ENCODE assay signal across 1 cellular context in the genomic region with DNA sequence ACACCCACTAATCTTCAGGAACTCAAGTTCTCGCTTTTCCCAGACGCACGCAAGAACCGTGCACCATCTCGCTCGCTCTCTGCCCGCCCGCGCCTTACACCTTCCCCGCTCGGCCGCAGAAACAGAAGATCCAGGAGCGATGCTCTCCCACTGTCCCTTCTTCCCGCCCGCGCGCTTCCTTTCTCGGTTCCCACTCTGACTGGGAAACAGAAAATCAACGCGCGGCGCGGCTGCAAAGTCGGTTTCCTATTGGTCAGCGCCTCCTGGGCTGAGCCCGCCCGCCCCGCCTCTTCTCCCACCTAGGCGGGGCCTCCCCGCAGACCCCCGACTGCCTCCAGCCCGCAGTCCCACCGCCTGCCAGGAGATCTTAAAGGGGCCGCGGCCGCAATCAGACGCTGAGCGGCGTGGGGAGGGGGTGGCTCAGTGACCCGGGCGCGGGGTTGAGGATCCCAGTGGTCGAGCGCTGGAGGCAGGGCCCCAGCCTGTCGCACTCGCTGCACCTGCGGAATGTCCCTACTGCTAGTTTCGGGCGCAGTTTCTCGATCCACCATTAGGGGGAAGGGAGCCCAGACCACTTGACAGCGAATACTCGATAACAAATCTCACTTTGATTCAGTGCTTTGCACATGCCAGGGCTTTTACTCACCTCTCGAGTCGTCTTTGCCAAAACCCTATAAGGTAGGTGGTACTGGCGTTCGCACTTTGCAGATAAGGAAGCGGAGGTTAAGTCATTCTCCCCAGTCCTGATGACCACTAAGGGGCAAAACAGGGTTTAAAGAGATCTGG.
TF ChIP-seq lines count a peak whose summit lies in the region.

No MANE protein-coding gene starts in this region.

TF ChIP-seq in HEK293, 187 proteins besides CTCF, POLR2A, EP300 and RAD21 (continued from another document and continues in another):
- TF ChIP-seq ZNF280D (tag by site-specific recombination; IDR thresholded peaks at IDR 0.05) (no peak; the same call in 1 of the 2 replicates), KLF10 (tag by site-specific recombination; IDR thresholded peaks at IDR 0.05) (peak; percentile 94), ZNF48 (tag by site-specific recombination; IDR thresholded peaks at IDR 0.05) (no peak), ATF2 (tag by site-specific recombination; IDR thresholded peaks at IDR 0.05; ENCODE audit: low read depth) (no peak), ZNF548 (tag by site-specific recombination; IDR thresholded peaks at IDR 0.05) (no peak), ZNF843 (tag by site-specific recombination; IDR thresholded peaks at IDR 0.05) (peak; percentile 71), ZNF560 (tag by site-specific recombination; IDR thresholded peaks at IDR 0.05; ENCODE audit: borderline replicate concordance) (no peak), TCF7L2 (IDR thresholded peaks at IDR 0.05; ENCODE audit: borderline replicate concordance, low read depth, low read length) (no peak), ZNF423 (tag by site-specific recombination; IDR thresholded peaks at IDR 0.05) (0 out of 2 replicates have a peak, but pooled peaks have one; percentile 36), SCRT1 (tag by site-specific recombination; IDR thresholded peaks at IDR 0.05; ENCODE audit: borderline replicate concordance) (peak; percentile 96), ZNF549 (tag by site-specific recombination; IDR thresholded peaks at IDR 0.05) (no peak), ZBTB20 (tag by site-specific recombination; IDR thresholded peaks at IDR 0.05) (peak; percentile 84), GLIS1 (tag by site-specific recombination; IDR thresholded peaks at IDR 0.05) (peak; percentile 91), ZNF26 (tag by site-specific recombination; IDR thresholded peaks at IDR 0.05) (no peak), ZNF558 (tag by site-specific recombination; IDR thresholded peaks at IDR 0.05) (peak; percentile 68; the same call in 1 of the 2 replicates), ZFP41 (tag by site-specific recombination; IDR thresholded peaks at IDR 0.05; ENCODE audit: borderline replicate concordance) (no peak), ZNF292 (tag by site-specific recombination; IDR thresholded peaks at IDR 0.05; ENCODE audit: borderline replicate concordance, low read depth) (no peak), ZSCAN16 (tag by site-specific recombination; IDR thresholded peaks at IDR 0.05) (no peak), ZBTB8A (tag by site-specific recombination; IDR thresholded peaks at IDR 0.05) (peak; percentile 62; the same call in 1 of the 2 replicates), ZNF311 (tag by site-specific recombination; IDR thresholded peaks at IDR 0.05; ENCODE audit: borderline replicate concordance) (no peak), ZNF184 (tag by site-specific recombination; IDR thresholded peaks at IDR 0.05) (peak; percentile 64), ZNF658 (tag by site-specific recombination; IDR thresholded peaks at IDR 0.05) (no peak), ZNF138 (tag by site-specific recombination; IDR thresholded peaks at IDR 0.05; ENCODE audit: borderline replicate concordance) (no peak), KLF17 (tag by site-specific recombination; IDR thresholded peaks at IDR 0.05) (peak; percentile 90), ZNF404 (tag by site-specific recombination; IDR thresholded peaks at IDR 0.05) (no peak), SETDB1 (IDR thresholded peaks at IDR 0.05; ENCODE audit: insufficient read length, low read length) (no peak), ZNF366 (tag by site-specific recombination; conservative IDR thresholded peaks at IDR 0.05) (peak; percentile 97), HIC1 (tag by site-specific recombination; IDR thresholded peaks at IDR 0.05) (no peak; the same call in 1 of the 2 replicates), ZNF785 (tag by site-specific recombination; IDR thresholded peaks at IDR 0.05) (peak; percentile 83), MZF1 (tag by site-specific recombination; IDR thresholded peaks at IDR 0.05; ENCODE audit: borderline replicate concordance) (no peak; the same call in 1 of the 2 replicates), ZBTB7A (tag by site-specific recombination; IDR thresholded peaks at IDR 0.05; ENCODE audit: low read depth) (peak; percentile 91; the same call in 1 of the 2 replicates), ZNF202 (tag by site-specific recombination; IDR thresholded peaks at IDR 0.05; ENCODE audit: borderline replicate concordance) (no peak), ZNF426 (tag by site-specific recombination; IDR thresholded peaks at IDR 0.05) (no peak), ZNF248 (tag by site-specific recombination; IDR thresholded peaks at IDR 0.05) (no peak), ZBTB1 (tag by site-specific recombination; IDR thresholded peaks at IDR 0.05) (no peak), ZNF433 (tag by site-specific recombination; IDR thresholded peaks at IDR 0.05; ENCODE audit: low read depth) (no peak)
- TF ChIP-seq, protein P1, sequence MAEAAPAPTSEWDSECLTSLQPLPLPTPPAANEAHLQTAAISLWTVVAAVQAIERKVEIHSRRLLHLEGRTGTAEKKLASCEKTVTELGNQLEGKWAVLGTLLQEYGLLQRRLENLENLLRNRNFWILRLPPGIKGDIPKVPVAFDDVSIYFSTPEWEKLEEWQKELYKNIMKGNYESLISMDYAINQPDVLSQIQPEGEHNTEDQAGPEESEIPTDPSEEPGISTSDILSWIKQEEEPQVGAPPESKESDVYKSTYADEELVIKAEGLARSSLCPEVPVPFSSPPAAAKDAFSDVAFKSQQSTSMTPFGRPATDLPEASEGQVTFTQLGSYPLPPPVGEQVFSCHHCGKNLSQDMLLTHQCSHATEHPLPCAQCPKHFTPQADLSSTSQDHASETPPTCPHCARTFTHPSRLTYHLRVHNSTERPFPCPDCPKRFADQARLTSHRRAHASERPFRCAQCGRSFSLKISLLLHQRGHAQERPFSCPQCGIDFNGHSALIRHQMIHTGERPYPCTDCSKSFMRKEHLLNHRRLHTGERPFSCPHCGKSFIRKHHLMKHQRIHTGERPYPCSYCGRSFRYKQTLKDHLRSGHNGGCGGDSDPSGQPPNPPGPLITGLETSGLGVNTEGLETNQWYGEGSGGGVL (tag by site-specific recombination; IDR thresholded peaks at IDR 0.05) = peak; percentile 66; the same call in 1 of the 2 replicates
- TF ChIP-seq, protein P2, sequence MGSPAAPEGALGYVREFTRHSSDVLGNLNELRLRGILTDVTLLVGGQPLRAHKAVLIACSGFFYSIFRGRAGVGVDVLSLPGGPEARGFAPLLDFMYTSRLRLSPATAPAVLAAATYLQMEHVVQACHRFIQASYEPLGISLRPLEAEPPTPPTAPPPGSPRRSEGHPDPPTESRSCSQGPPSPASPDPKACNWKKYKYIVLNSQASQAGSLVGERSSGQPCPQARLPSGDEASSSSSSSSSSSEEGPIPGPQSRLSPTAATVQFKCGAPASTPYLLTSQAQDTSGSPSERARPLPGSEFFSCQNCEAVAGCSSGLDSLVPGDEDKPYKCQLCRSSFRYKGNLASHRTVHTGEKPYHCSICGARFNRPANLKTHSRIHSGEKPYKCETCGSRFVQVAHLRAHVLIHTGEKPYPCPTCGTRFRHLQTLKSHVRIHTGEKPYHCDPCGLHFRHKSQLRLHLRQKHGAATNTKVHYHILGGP (tag by site-specific recombination; IDR thresholded peaks at IDR 0.05) = no peak
- TF ChIP-seq, protein P3, sequence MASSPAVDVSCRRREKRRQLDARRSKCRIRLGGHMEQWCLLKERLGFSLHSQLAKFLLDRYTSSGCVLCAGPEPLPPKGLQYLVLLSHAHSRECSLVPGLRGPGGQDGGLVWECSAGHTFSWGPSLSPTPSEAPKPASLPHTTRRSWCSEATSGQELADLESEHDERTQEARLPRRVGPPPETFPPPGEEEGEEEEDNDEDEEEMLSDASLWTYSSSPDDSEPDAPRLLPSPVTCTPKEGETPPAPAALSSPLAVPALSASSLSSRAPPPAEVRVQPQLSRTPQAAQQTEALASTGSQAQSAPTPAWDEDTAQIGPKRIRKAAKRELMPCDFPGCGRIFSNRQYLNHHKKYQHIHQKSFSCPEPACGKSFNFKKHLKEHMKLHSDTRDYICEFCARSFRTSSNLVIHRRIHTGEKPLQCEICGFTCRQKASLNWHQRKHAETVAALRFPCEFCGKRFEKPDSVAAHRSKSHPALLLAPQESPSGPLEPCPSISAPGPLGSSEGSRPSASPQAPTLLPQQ (tag by site-specific recombination; IDR thresholded peaks at IDR 0.05) = peak; percentile 99
- TF ChIP-seq, protein P4, sequence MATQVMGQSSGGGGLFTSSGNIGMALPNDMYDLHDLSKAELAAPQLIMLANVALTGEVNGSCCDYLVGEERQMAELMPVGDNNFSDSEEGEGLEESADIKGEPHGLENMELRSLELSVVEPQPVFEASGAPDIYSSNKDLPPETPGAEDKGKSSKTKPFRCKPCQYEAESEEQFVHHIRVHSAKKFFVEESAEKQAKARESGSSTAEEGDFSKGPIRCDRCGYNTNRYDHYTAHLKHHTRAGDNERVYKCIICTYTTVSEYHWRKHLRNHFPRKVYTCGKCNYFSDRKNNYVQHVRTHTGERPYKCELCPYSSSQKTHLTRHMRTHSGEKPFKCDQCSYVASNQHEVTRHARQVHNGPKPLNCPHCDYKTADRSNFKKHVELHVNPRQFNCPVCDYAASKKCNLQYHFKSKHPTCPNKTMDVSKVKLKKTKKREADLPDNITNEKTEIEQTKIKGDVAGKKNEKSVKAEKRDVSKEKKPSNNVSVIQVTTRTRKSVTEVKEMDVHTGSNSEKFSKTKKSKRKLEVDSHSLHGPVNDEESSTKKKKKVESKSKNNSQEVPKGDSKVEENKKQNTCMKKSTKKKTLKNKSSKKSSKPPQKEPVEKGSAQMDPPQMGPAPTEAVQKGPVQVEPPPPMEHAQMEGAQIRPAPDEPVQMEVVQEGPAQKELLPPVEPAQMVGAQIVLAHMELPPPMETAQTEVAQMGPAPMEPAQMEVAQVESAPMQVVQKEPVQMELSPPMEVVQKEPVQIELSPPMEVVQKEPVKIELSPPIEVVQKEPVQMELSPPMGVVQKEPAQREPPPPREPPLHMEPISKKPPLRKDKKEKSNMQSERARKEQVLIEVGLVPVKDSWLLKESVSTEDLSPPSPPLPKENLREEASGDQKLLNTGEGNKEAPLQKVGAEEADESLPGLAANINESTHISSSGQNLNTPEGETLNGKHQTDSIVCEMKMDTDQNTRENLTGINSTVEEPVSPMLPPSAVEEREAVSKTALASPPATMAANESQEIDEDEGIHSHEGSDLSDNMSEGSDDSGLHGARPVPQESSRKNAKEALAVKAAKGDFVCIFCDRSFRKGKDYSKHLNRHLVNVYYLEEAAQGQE (tag by site-specific recombination; IDR thresholded peaks at IDR 0.05) = peak; percentile 41; the same call in 1 of the 2 replicates
